8 cellular contexts compared by ENCODE assay signal in the genomic region with DNA sequence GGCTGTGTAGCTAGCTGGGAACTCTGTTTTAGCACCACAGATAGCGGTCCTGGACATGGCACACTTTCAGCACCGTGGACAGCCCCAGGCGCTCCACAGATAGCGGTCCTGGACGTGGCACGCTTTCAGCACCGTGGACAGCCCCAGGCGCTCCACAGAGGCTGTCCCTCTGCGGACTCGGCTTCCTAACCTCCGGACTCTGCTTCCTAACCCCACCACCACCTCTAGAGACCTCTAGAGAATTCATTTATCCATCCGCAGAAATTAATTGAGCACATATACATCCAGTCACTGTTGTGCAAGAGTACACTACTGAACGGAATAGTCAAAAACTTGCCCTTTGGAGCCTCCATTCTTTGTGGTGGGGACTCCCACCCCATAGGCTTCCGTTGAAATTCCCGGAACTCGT. TPM values are rescaled to one million over a fixed set of nuclear protein-coding genes. Genes with fewer than 3 reads are reported as not detected.
DNase-seq lines count a peak whose midpoint lies in the region; ATAC-seq lines count a peak whose summit lies in the region.

No MANE protein-coding gene starts in this region.

- DNase-seq in C1 segment of cervical spinal cord (lab: John Stamatoyannopoulos, UW) (peak in 10 of 14 donors; percentile 14 to 70 (median 34)), M059J (ENCODE audit: low read depth) (peak; percentile 79), medulla oblongata (ENCODE audit: extremely low spot score) (peak; percentile 77), G401 (ENCODE audit: low spot score) (no peak)
- peak; percentile 80 for DNase-seq in activated CD4-positive, alpha-beta memory T cell treated with anti-CD3 and anti-CD28 coated beads, Interleukin-2, amount 10 ng/mL, durations not matched to agents 7 days and 5 days
- DNase-seq in effector CD8-positive, alpha-beta T cell (lab: John Stamatoyannopoulos, UW): peak; percentile 51
- peak; percentile 30 for DNase-seq in stimulated activated CD8-positive, alpha-beta memory T cell treated with anti-CD3 and anti-CD28 coated beads, Interleukin-15, amount 100 ng/mL, for 24 hours (ENCODE audit: low read depth)

- H3K36me3 Mint-ChIP-seq in activated CD4-positive, alpha-beta memory T cell treated with anti-CD3 and anti-CD28 coated beads, Interleukin-2, amount 10 ng/mL, durations not matched to agents 7 days and 5 days (ENCODE audit: low read depth): no peaks in the 10 kb centered on the region

- in situ Hi-C loops in G401 (cut with HindIII; ENCODE audit: low sequenced_read_pairs): no loop called here

- no peak overlapping the region for H3K27ac Mint-ChIP-seq in activated CD4-positive, alpha-beta memory T cell treated with anti-CD3 and anti-CD28 coated beads, Interleukin-2, amount 10 ng/mL, durations not matched to agents 7 days and 5 days

- CTCF ChIA-PET in activated CD4-positive, alpha-beta memory T cell treated with anti-CD3 and anti-CD28 coated beads, Interleukin-2, amount 10 ng/mL, durations not matched to agents 7 days and 5 days (lab: Charles Lee): interaction anchor here (1.2 kb wide), 1 partner anchor 177 kb away, joined by 4 read pairs; no protein-coding TSS in a partner anchor

- no peak overlapping the region for H3K4me3 Mint-ChIP-seq in activated CD4-positive, alpha-beta memory T cell treated with anti-CD3 and anti-CD28 coated beads, Interleukin-2, amount 10 ng/mL, durations not matched to agents 7 days and 5 days

- no peak for ATAC-seq in HG02840 (IDR thresholded peaks at IDR 0.05; ENCODE audit: low FRiP score, unreplicated experiment)

- H3K27me3 Mint-ChIP-seq in activated CD4-positive, alpha-beta memory T cell treated with anti-CD3 and anti-CD28 coated beads, Interleukin-2, amount 10 ng/mL, durations not matched to agents 7 days and 5 days: no peaks in the 10 kb centered on the region

- H3K9me3 Mint-ChIP-seq in activated CD4-positive, alpha-beta memory T cell treated with anti-CD3 and anti-CD28 coated beads, Interleukin-2, amount 10 ng/mL, durations not matched to agents 7 days and 5 days: no peaks in the 10 kb centered on the region

- no peaks in the 10 kb centered on the region for H3K4me1 Mint-ChIP-seq in activated CD4-positive, alpha-beta memory T cell treated with anti-CD3 and anti-CD28 coated beads, Interleukin-2, amount 10 ng/mL, durations not matched to agents 7 days and 5 days

- POLR2A ChIA-PET in activated CD4-positive, alpha-beta memory T cell treated with anti-CD3 and anti-CD28 coated beads, Interleukin-2, amount 10 ng/mL, durations not matched to agents 7 days and 5 days (lab: Charles Lee): no interaction called here

RNA-seq across cellular contexts. Expression of gene UNC5A, which starts 27.4 kb away (rescaled TPM):
- total RNA-seq in M059J (2014; rRNA removed; shearing (Covaris generic)): 0.05 and 0.12 TPM in 2 replicates
- total RNA-seq in activated CD4-positive, alpha-beta memory T cell treated with anti-CD3 and anti-CD28 coated beads, Interleukin-2, amount 10 ng/mL, durations not matched to agents 7 days and 5 days: not detected
- not detected in 2 replicates for total RNA-seq in G401 (2014; rRNA removed; shearing (Covaris generic))
